1 cellular context compared by ENCODE assay signal in the genomic region with DNA sequence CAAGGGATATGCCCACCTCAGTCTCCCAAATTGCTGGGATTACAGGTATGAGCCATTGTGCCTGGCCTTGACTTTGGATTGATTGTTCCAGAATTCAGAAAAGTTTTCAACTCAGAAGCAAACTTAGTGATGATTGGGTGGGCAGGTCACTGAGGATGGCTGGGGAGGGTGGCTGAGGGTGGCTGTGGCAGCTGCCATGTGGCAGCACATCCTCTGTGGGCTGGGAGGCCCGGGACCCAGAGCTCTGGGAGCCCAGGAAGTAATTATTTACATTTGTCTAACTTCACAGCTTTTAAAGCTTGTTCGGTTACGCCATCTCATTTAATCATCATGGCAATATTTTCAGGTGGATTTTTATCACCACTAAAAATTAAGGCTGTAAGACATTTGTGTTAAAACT.
TF ChIP-seq lines count a peak whose summit lies in the region.

No MANE protein-coding gene starts in this region.

TF ChIP-seq in HepG2, 621 proteins besides CTCF, POLR2A, EP300 and RAD21 (continued from another document):
- no peak for TF ChIP-seq CENPBD1 (CRISPR knock-in tag; IDR thresholded peaks at IDR 0.05; ENCODE audit: borderline replicate concordance, low read depth)
- TF ChIP-seq MXD1 (CRISPR knock-in tag; IDR thresholded peaks at IDR 0.05): no peak
- TF ChIP-seq SKI (IDR thresholded peaks at IDR 0.05; ENCODE audit: partially characterized antibody): no peak
- no peak for TF ChIP-seq ZNF235 (CRISPR knock-in tag; IDR thresholded peaks at IDR 0.05; ENCODE audit: borderline replicate concordance)
- TF ChIP-seq SP2 (CRISPR knock-in tag; IDR thresholded peaks at IDR 0.05): no peak
